ENCODE assay signal across 1 cellular context in the genomic region with DNA sequence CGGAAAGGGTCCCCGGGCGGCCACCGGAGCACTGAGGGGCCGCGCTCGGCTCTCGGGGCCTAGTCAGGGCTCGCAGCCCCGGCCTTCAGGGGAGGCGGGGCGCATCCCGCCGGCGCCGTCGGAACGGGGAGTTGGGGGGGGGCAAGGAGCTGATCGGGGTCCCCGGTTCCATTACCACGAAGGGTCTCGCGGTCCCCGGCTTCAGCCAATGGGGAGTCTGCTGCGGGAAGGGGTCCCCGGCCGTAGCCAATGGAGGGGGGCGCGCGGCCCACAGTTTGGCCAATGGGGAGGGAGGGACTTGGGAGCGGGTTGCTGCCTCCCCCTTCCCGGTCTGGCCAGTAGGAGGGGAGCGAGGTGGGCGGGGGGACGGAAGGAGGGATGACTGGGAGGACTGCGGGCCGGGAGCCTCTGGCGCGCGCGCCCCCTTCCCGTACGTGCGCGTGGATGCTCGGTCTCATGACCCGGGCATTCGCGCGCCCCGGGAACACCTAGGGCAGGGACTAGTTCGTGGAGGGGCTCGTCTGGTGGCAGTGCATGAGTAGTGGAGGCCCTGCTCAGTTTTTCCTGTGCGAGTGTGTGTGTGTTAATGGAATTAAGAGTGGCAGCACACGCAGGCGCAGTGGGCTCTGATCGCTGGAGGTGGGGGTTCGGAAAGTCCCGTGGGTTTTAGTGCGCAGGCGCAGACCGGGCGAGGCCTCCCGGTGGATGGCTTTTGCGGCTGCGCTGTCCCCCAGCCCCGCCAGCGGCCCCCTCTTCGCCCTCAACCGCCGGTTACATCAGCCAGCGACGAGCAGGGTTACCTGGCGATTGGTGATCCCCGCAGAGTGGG.
TF ChIP-seq lines count a peak whose summit lies in the region.

No MANE protein-coding gene starts in this region.

TF ChIP-seq in HepG2, 621 proteins besides CTCF, POLR2A, EP300 and RAD21 (continued from another document and continues in another):
- TF ChIP-seq, protein P1, sequence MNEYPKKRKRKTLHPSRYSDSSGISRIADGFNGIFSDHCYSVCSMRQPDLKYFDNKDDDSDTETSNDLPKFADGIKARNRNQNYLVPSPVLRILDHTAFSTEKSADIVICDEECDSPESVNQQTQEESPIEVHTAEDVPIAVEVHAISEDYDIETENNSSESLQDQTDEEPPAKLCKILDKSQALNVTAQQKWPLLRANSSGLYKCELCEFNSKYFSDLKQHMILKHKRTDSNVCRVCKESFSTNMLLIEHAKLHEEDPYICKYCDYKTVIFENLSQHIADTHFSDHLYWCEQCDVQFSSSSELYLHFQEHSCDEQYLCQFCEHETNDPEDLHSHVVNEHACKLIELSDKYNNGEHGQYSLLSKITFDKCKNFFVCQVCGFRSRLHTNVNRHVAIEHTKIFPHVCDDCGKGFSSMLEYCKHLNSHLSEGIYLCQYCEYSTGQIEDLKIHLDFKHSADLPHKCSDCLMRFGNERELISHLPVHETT (CRISPR knock-in tag; conservative IDR thresholded peaks at IDR 0.05), result peak; percentile 95
- TF ChIP-seq, protein P2, sequence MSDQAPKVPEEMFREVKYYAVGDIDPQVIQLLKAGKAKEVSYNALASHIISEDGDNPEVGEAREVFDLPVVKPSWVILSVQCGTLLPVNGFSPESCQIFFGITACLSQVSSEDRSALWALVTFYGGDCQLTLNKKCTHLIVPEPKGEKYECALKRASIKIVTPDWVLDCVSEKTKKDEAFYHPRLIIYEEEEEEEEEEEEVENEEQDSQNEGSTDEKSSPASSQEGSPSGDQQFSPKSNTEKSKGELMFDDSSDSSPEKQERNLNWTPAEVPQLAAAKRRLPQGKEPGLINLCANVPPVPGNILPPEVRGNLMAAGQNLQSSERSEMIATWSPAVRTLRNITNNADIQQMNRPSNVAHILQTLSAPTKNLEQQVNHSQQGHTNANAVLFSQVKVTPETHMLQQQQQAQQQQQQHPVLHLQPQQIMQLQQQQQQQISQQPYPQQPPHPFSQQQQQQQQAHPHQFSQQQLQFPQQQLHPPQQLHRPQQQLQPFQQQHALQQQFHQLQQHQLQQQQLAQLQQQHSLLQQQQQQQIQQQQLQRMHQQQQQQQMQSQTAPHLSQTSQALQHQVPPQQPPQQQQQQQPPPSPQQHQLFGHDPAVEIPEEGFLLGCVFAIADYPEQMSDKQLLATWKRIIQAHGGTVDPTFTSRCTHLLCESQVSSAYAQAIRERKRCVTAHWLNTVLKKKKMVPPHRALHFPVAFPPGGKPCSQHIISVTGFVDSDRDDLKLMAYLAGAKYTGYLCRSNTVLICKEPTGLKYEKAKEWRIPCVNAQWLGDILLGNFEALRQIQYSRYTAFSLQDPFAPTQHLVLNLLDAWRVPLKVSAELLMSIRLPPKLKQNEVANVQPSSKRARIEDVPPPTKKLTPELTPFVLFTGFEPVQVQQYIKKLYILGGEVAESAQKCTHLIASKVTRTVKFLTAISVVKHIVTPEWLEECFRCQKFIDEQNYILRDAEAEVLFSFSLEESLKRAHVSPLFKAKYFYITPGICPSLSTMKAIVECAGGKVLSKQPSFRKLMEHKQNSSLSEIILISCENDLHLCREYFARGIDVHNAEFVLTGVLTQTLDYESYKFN (CRISPR knock-in tag; conservative IDR thresholded peaks at IDR 0.05), result peak; percentile 52; the same call in 1 of the 2 replicates
- no peak for TF ChIP-seq ZNF841 (CRISPR knock-in tag; IDR thresholded peaks at IDR 0.05; ENCODE audit: borderline replicate concordance)
- TF ChIP-seq, protein P3, sequence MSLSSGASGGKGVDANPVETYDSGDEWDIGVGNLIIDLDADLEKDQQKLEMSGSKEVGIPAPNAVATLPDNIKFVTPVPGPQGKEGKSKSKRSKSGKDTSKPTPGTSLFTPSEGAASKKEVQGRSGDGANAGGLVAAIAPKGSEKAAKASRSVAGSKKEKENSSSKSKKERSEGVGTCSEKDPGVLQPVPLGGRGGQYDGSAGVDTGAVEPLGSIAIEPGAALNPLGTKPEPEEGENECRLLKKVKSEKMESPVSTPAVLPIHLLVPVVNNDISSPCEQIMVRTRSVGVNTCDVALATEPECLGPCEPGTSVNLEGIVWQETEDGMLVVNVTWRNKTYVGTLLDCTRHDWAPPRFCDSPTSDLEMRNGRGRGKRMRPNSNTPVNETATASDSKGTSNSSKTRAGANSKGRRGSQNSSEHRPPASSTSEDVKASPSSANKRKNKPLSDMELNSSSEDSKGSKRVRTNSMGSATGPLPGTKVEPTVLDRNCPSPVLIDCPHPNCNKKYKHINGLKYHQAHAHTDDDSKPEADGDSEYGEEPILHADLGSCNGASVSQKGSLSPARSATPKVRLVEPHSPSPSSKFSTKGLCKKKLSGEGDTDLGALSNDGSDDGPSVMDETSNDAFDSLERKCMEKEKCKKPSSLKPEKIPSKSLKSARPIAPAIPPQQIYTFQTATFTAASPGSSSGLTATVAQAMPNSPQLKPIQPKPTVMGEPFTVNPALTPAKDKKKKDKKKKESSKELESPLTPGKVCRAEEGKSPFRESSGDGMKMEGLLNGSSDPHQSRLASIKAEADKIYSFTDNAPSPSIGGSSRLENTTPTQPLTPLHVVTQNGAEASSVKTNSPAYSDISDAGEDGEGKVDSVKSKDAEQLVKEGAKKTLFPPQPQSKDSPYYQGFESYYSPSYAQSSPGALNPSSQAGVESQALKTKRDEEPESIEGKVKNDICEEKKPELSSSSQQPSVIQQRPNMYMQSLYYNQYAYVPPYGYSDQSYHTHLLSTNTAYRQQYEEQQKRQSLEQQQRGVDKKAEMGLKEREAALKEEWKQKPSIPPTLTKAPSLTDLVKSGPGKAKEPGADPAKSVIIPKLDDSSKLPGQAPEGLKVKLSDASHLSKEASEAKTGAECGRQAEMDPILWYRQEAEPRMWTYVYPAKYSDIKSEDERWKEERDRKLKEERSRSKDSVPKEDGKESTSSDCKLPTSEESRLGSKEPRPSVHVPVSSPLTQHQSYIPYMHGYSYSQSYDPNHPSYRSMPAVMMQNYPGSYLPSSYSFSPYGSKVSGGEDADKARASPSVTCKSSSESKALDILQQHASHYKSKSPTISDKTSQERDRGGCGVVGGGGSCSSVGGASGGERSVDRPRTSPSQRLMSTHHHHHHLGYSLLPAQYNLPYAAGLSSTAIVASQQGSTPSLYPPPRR (CRISPR knock-in tag; IDR thresholded peaks at IDR 0.05; ENCODE audit: borderline replicate concordance), result peak; percentile 55; the same call in 1 of the 2 replicates
- no peak; the same call in 1 of the 2 replicates for TF ChIP-seq NR2F6 (IDR thresholded peaks at IDR 0.05)
- peak; percentile 46 for TF ChIP-seq NR2F6 (CRISPR knock-in tag; IDR thresholded peaks at IDR 0.05)
- TF ChIP-seq PHF5A (CRISPR knock-in tag; IDR thresholded peaks at IDR 0.05; ENCODE audit: low read depth, unreplicated experiment), result peak; percentile 70
- TF ChIP-seq, protein P4, sequence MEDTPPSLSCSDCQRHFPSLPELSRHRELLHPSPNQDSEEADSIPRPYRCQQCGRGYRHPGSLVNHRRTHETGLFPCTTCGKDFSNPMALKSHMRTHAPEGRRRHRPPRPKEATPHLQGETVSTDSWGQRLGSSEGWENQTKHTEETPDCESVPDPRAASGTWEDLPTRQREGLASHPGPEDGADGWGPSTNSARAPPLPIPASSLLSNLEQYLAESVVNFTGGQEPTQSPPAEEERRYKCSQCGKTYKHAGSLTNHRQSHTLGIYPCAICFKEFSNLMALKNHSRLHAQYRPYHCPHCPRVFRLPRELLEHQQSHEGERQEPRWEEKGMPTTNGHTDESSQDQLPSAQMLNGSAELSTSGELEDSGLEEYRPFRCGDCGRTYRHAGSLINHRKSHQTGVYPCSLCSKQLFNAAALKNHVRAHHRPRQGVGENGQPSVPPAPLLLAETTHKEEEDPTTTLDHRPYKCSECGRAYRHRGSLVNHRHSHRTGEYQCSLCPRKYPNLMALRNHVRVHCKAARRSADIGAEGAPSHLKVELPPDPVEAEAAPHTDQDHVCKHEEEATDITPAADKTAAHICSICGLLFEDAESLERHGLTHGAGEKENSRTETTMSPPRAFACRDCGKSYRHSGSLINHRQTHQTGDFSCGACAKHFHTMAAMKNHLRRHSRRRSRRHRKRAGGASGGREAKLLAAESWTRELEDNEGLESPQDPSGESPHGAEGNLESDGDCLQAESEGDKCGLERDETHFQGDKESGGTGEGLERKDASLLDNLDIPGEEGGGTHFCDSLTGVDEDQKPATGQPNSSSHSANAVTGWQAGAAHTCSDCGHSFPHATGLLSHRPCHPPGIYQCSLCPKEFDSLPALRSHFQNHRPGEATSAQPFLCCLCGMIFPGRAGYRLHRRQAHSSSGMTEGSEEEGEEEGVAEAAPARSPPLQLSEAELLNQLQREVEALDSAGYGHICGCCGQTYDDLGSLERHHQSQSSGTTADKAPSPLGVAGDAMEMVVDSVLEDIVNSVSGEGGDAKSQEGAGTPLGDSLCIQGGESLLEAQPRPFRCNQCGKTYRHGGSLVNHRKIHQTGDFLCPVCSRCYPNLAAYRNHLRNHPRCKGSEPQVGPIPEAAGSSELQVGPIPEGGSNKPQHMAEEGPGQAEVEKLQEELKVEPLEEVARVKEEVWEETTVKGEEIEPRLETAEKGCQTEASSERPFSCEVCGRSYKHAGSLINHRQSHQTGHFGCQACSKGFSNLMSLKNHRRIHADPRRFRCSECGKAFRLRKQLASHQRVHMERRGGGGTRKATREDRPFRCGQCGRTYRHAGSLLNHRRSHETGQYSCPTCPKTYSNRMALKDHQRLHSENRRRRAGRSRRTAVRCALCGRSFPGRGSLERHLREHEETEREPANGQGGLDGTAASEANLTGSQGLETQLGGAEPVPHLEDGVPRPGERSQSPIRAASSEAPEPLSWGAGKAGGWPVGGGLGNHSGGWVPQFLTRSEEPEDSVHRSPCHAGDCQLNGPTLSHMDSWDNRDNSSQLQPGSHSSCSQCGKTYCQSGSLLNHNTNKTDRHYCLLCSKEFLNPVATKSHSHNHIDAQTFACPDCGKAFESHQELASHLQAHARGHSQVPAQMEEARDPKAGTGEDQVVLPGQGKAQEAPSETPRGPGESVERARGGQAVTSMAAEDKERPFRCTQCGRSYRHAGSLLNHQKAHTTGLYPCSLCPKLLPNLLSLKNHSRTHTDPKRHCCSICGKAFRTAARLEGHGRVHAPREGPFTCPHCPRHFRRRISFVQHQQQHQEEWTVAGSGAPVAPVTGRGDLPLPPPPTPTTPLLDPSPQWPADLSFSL (CRISPR knock-in tag; IDR thresholded peaks at IDR 0.05), result no peak
- peak; percentile 76; the same call in 1 of the 2 replicates for TF ChIP-seq ZBTB20 (CRISPR knock-in tag; IDR thresholded peaks at IDR 0.05; ENCODE audit: borderline replicate concordance, low read depth)
- TF ChIP-seq CBX1 (IDR thresholded peaks at IDR 0.05; ENCODE audit: low read depth), result peak; percentile 31
- TF ChIP-seq ZBTB7A (CRISPR knock-in tag; IDR thresholded peaks at IDR 0.05), result peak; percentile 71; the same call in 1 of the 2 replicates
- TF ChIP-seq NFKB2 (CRISPR knock-in tag; IDR thresholded peaks at IDR 0.05; ENCODE audit: borderline replicate concordance), result peak; percentile 94
- no peak; the same call in 1 of the 2 replicates for TF ChIP-seq CBX5 (CRISPR knock-in tag; IDR thresholded peaks at IDR 0.05; ENCODE audit: borderline replicate concordance)
- TF ChIP-seq CEBPG (CRISPR knock-in tag; IDR thresholded peaks at IDR 0.05), result peak; percentile 96
- peak; percentile 72; the same call in 1 of the 2 replicates for TF ChIP-seq ZSCAN20 (CRISPR knock-in tag; IDR thresholded peaks at IDR 0.05; ENCODE audit: borderline replicate concordance)
- peak; percentile 17; the same call in 1 of the 2 replicates for TF ChIP-seq PITX1 (CRISPR knock-in tag; IDR thresholded peaks at IDR 0.05)
- peak; percentile 49; the same call in 1 of the 2 replicates for TF ChIP-seq GZF1 (CRISPR knock-in tag; IDR thresholded peaks at IDR 0.05)
- TF ChIP-seq ZNF251 (CRISPR knock-in tag; IDR thresholded peaks at IDR 0.05), result no peak
- TF ChIP-seq, protein P5, sequence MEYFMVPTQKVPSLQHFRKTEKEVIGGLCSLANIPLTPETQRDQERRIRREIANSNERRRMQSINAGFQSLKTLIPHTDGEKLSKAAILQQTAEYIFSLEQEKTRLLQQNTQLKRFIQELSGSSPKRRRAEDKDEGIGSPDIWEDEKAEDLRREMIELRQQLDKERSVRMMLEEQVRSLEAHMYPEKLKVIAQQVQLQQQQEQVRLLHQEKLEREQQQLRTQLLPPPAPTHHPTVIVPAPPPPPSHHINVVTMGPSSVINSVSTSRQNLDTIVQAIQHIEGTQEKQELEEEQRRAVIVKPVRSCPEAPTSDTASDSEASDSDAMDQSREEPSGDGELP (IDR thresholded peaks at IDR 0.05; ENCODE audit: borderline replicate concordance, low read depth), result peak; percentile 19; the same call in 1 of the 2 replicates
- 0 out of 2 replicates have a peak, but pooled peaks have one; percentile 63 for TF ChIP-seq NBN (conservative IDR thresholded peaks at IDR 0.05)
- peak; percentile 77 for TF ChIP-seq GLI4 (CRISPR knock-in tag; IDR thresholded peaks at IDR 0.05; ENCODE audit: borderline replicate concordance)
- TF ChIP-seq ZNF567 (CRISPR knock-in tag; IDR thresholded peaks at IDR 0.05; ENCODE audit: borderline replicate concordance), result no peak
- TF ChIP-seq MTA3 (CRISPR knock-in tag; IDR thresholded peaks at IDR 0.05), result no peak; the same call in 1 of the 2 replicates
- 0 out of 2 replicates have a peak, but pooled peaks have one; percentile 41 for TF ChIP-seq SALL2 (CRISPR knock-in tag; IDR thresholded peaks at IDR 0.05)
- no peak for TF ChIP-seq TCF12 (IDR thresholded peaks at IDR 0.05)
- TF ChIP-seq TCF12 (CRISPR knock-in tag; IDR thresholded peaks at IDR 0.05), result no peak
- peak; percentile 85; the same call in 1 of the 2 replicates for TF ChIP-seq ZNF33B (CRISPR knock-in tag; IDR thresholded peaks at IDR 0.05)
- peak; percentile 48; the same call in 1 of the 2 replicates for TF ChIP-seq ETV6 (CRISPR knock-in tag; conservative IDR thresholded peaks at IDR 0.05)
- 0 out of 2 replicates have a peak, but pooled peaks have one; percentile 67 for TF ChIP-seq PCBP1 (IDR thresholded peaks at IDR 0.05; ENCODE audit: borderline replicate concordance, low read depth, low read length)
- no peak for TF ChIP-seq MAFG (CRISPR knock-in tag; IDR thresholded peaks at IDR 0.05)
- TF ChIP-seq TARDBP (CRISPR knock-in tag; IDR thresholded peaks at IDR 0.05), result peak; percentile 52; the same call in 1 of the 2 replicates
- no peak for TF ChIP-seq ZFP41 (CRISPR knock-in tag; IDR thresholded peaks at IDR 0.05; ENCODE audit: borderline replicate concordance)
- TF ChIP-seq, protein P6, sequence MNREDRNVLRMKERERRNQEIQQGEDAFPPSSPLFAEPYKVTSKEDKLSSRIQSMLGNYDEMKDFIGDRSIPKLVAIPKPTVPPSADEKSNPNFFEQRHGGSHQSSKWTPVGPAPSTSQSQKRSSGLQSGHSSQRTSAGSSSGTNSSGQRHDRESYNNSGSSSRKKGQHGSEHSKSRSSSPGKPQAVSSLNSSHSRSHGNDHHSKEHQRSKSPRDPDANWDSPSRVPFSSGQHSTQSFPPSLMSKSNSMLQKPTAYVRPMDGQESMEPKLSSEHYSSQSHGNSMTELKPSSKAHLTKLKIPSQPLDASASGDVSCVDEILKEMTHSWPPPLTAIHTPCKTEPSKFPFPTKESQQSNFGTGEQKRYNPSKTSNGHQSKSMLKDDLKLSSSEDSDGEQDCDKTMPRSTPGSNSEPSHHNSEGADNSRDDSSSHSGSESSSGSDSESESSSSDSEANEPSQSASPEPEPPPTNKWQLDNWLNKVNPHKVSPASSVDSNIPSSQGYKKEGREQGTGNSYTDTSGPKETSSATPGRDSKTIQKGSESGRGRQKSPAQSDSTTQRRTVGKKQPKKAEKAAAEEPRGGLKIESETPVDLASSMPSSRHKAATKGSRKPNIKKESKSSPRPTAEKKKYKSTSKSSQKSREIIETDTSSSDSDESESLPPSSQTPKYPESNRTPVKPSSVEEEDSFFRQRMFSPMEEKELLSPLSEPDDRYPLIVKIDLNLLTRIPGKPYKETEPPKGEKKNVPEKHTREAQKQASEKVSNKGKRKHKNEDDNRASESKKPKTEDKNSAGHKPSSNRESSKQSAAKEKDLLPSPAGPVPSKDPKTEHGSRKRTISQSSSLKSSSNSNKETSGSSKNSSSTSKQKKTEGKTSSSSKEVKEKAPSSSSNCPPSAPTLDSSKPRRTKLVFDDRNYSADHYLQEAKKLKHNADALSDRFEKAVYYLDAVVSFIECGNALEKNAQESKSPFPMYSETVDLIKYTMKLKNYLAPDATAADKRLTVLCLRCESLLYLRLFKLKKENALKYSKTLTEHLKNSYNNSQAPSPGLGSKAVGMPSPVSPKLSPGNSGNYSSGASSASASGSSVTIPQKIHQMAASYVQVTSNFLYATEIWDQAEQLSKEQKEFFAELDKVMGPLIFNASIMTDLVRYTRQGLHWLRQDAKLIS (CRISPR knock-in tag; IDR thresholded peaks at IDR 0.05), result no peak
